In the genomic region with DNA sequence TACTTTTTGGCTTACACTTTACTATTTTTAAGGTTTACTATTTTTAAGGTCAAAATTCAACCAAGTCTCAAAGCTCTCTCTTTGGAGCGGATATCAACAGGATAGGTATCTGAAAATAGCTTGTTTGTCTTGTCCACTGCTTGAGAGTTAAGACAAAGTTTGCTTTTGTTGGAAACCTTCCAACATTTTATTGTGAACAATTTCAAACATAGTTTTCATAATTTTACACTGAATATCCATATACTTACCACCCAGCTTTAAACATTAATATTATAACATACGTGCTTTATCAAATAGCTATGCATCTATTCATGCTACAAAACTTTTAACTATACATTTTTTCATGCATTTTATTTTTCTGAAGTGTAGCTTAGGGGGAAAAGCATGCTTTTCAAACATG, we compare ENCODE assay signal across 16 cellular contexts.
DNase-seq lines count a peak whose midpoint lies in the region; ATAC-seq and TF ChIP-seq lines count a peak whose summit lies in the region.
"Had no signal": no experiment of that assay in that cellular context is flagged by ENCODE, and none has a peak within 500 bp of the region (broad histone marks: within the 10 kb centered on the region; RNA-seq: fewer than 3 reads in every experiment).

No MANE protein-coding gene starts in this region.

- H3K27ac Mint-ChIP-seq in activated T-cell treated with anti-CD3 and anti-CD28 coated beads, Interleukin-2, amount 50 U/mL, for 24 hours = peak overlapping the region; percentile 99
- H3K27ac Mint-ChIP-seq: dendritic cell treated with granulocyte-macrophage colony-stimulating factor and Interleukin-4, amounts not matched to agents 40 ng/mL and 50 ng/mL, for 4 days had no signal

- H4K20me1 ChIP-seq in OCI-LY7 (ENCODE audit: insufficient read depth, low read length) (no peaks in the 10 kb centered on the region), osteoblast (ENCODE audit: insufficient read depth, low read length) (no peaks in the 10 kb centered on the region), mammary epithelial cell (ENCODE audit: insufficient read depth, low read length) (no peaks in the 10 kb centered on the region)

- 100% methylated on average over 2 of the region's 2 CpGs for WGBS in mammary epithelial cell (ENCODE audit: low coverage, missing lambda C conversion rate)

- no peaks in the 10 kb centered on the region for H3K27me3 Mint-ChIP-seq in activated T-cell treated with anti-CD3 and anti-CD28 coated beads, Interleukin-2, amount 50 U/mL, for 24 hours
- H3K27me3 Mint-ChIP-seq: dendritic cell treated with granulocyte-macrophage colony-stimulating factor and Interleukin-4, amounts not matched to agents 40 ng/mL and 50 ng/mL, for 4 days had no signal

- H3K4me3 Mint-ChIP-seq in activated T-cell treated with anti-CD3 and anti-CD28 coated beads, Interleukin-2, amount 50 U/mL, for 24 hours = no peak overlapping the region
- H3K4me3 Mint-ChIP-seq: dendritic cell treated with granulocyte-macrophage colony-stimulating factor and Interleukin-4, amounts not matched to agents 40 ng/mL and 50 ng/mL, for 4 days had no signal

- H3K9me3 Mint-ChIP-seq in activated T-cell treated with anti-CD3 and anti-CD28 coated beads, Interleukin-2, amount 50 U/mL, for 24 hours = no peaks in the 10 kb centered on the region
- H3K9me3 Mint-ChIP-seq: dendritic cell treated with granulocyte-macrophage colony-stimulating factor and Interleukin-4, amounts not matched to agents 40 ng/mL and 50 ng/mL, for 4 days had no signal

- H3K4me3 ChIP-seq in OCI-LY7 (ENCODE audit: low read depth, low read length, poor library complexity, severe bottlenecking) = peak overlapping the region; percentile 51
- H3K4me3 ChIP-seq in brain microvascular endothelial cell (ENCODE audit: low read depth, low read length) = no peak overlapping the region
- no peak overlapping the region for H3K4me3 ChIP-seq in osteoblast (ENCODE audit: insufficient read depth, low read length)
- H3K4me3 ChIP-seq in mammary epithelial cell (replicated peaks in 1 of 3; ENCODE audit: insufficient read depth in 1 of 3, low read depth in 2 of 3, low read length in 3 of 3) = no peak overlapping the region
- H3K4me3 ChIP-seq: GM23248, smooth muscle cell had no signal

- ATAC-seq in GM21367 (IDR thresholded peaks at IDR 0.05; ENCODE audit: unreplicated experiment) = no peak

- TF ChIP-seq CTCF in OCI-LY7 (conservative IDR thresholded peaks at IDR 0.05; ENCODE audit: low read length) (no peak), brain microvascular endothelial cell (IDR thresholded peaks at IDR 0.05; ENCODE audit: low read depth, low read length, missing control alignments) (no peak), osteoblast (IDR thresholded peaks at IDR 0.05; ENCODE audit: extremely low read depth, low read depth, low read length) (no peak), mammary epithelial cell (conservative IDR thresholded peaks at IDR 0.05 in 1 of 2, IDR thresholded peaks at IDR 0.05 in 1 of 2; ENCODE audit: extremely low read depth in 1 of 2, insufficient read depth in 1 of 2, low read depth in 1 of 2, low read length in 2 of 2) (no peak)

- POLR2A ChIA-PET in OCI-LY7 (lab: Charles Lee) = interaction anchor here (0.5 to 4.5 kb wide), 17 partner anchors 8 to 806 kb away, joined by 3 to 42 read pairs (median 5); no protein-coding TSS in a partner anchor

- dilution Hi-C loops in mammary epithelial cell (cut with HindIII; ENCODE audit: low sequenced_read_pairs) = no loop called here

- BruUV-seq in OCI-LY7 (replicated peaks; lab: Mats Ljungman, UMichigan) (no TSS peak), mammary epithelial cell (replicated peaks; lab: Mats Ljungman, UMichigan) (no TSS peak)

- intact Hi-C loops in OCI-LY7 (cut with micrococcal nuclease; ENCODE audit: unreplicated experiment) (loop anchor here (5.0 kb wide), 1 partner anchor 41 kb away; no protein-coding TSS in a partner anchor), posterior vena cava (cut with DNase I) (no loop called here), mammary epithelial cell (cut with micrococcal nuclease) (no loop called here)

- peaks cover 94% of the 10 kb centered on the region for H3K4me1 ChIP-seq in OCI-LY7 (ENCODE audit: insufficient read depth, low read length, poor library complexity, severe bottlenecking)
- H3K4me1 ChIP-seq in osteoblast (ENCODE audit: insufficient read depth, low read length) = peaks cover 62% of the 10 kb centered on the region
- no peaks in the 10 kb centered on the region for H3K4me1 ChIP-seq in mammary epithelial cell (ENCODE audit: insufficient read depth, low read length)

- H3K9me3 ChIP-seq in OCI-LY7 (ENCODE audit: low read length) = no peaks in the 10 kb centered on the region
- H3K9me3 ChIP-seq in osteoblast (ENCODE audit: low read depth, low read length) = no peaks in the 10 kb centered on the region
- H3K9me3 ChIP-seq in mammary epithelial cell (replicated peaks; ENCODE audit: insufficient read depth, low read length) = no peaks in the 10 kb centered on the region

- peaks cover 98% of the 10 kb centered on the region for H3K4me1 Mint-ChIP-seq in activated T-cell treated with anti-CD3 and anti-CD28 coated beads, Interleukin-2, amount 50 U/mL, for 24 hours (ENCODE audit: low read depth)

- H3K4me2 ChIP-seq in OCI-LY7 (ENCODE audit: low read length) (peak overlapping the region; percentile 73), osteoblast (ENCODE audit: insufficient read depth, low read length) (peak overlapping the region; percentile 39), mammary epithelial cell (ENCODE audit: insufficient read depth, low read depth, low read length) (no peak overlapping the region)
- H3K4me2 ChIP-seq: smooth muscle cell had no signal

- H2AFZ ChIP-seq in OCI-LY7 (ENCODE audit: low read length) (no peak overlapping the region), osteoblast (ENCODE audit: low read length) (no peak overlapping the region), mammary epithelial cell (ENCODE audit: low read depth, low read length) (no peak overlapping the region)
- H2AFZ ChIP-seq: GM23248 had no signal

- H3K27ac ChIP-seq in OCI-LY7 (ENCODE audit: low read depth, low read length, poor library complexity, severe bottlenecking) = peak overlapping the region; percentile 96
- peak overlapping the region; percentile 29 for H3K27ac ChIP-seq in brain microvascular endothelial cell
- H3K27ac ChIP-seq in osteoblast (ENCODE audit: low read depth, low read length) = peak overlapping the region; percentile 60
- H3K27ac ChIP-seq in mammary epithelial cell (ENCODE audit: insufficient read depth, low read depth, low read length) = no peak overlapping the region
- H3K27ac ChIP-seq: GM23248 had no signal

- in situ Hi-C loops in brain microvascular endothelial cell (cut with HindIII; ENCODE audit: low pct_ligation_motif_present, low sequenced_read_pairs) (no loop called here), mammary epithelial cell (cut with MboI; ENCODE audit: low sequenced_read_pairs in 2 of 2) (no loop called here)

- no peak for DNase-seq in activated T-cell treated with anti-CD3 and anti-CD28 coated beads, Interleukin-2, amount 50 U/mL, for 24 hours
- DNase-seq in activated T-cell treated with anti-CD3 and anti-CD28 coated beads, Interleukin-2, amount 50 U/mL, for 1 hour = no peak
- DNase-seq in OCI-LY7 (ENCODE audit: low spot score) (no peak), brain microvascular endothelial cell (no peak), osteoblast (ENCODE audit: insufficient read length, low spot score, missing footprints) (no peak), posterior vena cava (ENCODE audit: low spot score) (no peak), mammary epithelial cell (no peak)
- DNase-seq: activated CD4-positive, alpha-beta T cell treated with anti-CD3 and anti-CD28 coated beads, Interleukin-2, amount 50 U/mL, for 48 hours; Calu3; GF-D8; GM23248; NCI-H82; Right ventricle myocardium superior had no signal

- H3K36me3 Mint-ChIP-seq in activated T-cell treated with anti-CD3 and anti-CD28 coated beads, Interleukin-2, amount 50 U/mL, for 24 hours (ENCODE audit: low read depth) = peaks cover 98% of the 10 kb centered on the region

- H3K9ac ChIP-seq in mammary epithelial cell (ENCODE audit: insufficient read depth, low read length) = no peak overlapping the region
- H3K9ac ChIP-seq: GM23248 had no signal

- H3K36me3 ChIP-seq in OCI-LY7 (ENCODE audit: insufficient read depth, low read length) (peaks cover 10% of the 10 kb centered on the region; the same call in 1 of the 2 replicates), brain microvascular endothelial cell (replicated peaks) (no peaks in the 10 kb centered on the region), osteoblast (ENCODE audit: insufficient read depth, low read length) (no peaks in the 10 kb centered on the region), mammary epithelial cell (ENCODE audit: insufficient read depth, low read length) (no peaks in the 10 kb centered on the region)

- H3K27me3 ChIP-seq in brain microvascular endothelial cell (replicated peaks) (no peaks in the 10 kb centered on the region), osteoblast (ENCODE audit: insufficient read depth, low read length) (no peaks in the 10 kb centered on the region), mammary epithelial cell (ENCODE audit: insufficient read depth, low read length) (no peaks in the 10 kb centered on the region)

- H3K79me2 ChIP-seq in OCI-LY7 (ENCODE audit: insufficient read depth, low read depth, low read length) (0 out of 2 replicates have a peak, but pooled peaks cover 7% of the 10 kb centered on the region), osteoblast (ENCODE audit: insufficient read depth, low read length) (peaks cover 59% of the 10 kb centered on the region), mammary epithelial cell (ENCODE audit: insufficient read depth, low read length) (peaks cover 4% of the 10 kb centered on the region)

- H3K9me2 ChIP-seq in OCI-LY7 (ENCODE audit: insufficient read depth, low read length) = no peaks in the 10 kb centered on the region

- CTCF ChIA-PET in OCI-LY7 (lab: Charles Lee; ENCODE audit: unreplicated experiment) = interaction anchor here (1.1 kb wide), 1 partner anchor 10 kb away, joined by 3 read pairs; no protein-coding TSS in a partner anchor
- CTCF ChIA-PET in mammary epithelial cell (lab: Charles Lee; ENCODE audit: low non-redundant PET) = no interaction called here
